ENCODE assay signal across 14 cellular contexts in the genomic region with DNA sequence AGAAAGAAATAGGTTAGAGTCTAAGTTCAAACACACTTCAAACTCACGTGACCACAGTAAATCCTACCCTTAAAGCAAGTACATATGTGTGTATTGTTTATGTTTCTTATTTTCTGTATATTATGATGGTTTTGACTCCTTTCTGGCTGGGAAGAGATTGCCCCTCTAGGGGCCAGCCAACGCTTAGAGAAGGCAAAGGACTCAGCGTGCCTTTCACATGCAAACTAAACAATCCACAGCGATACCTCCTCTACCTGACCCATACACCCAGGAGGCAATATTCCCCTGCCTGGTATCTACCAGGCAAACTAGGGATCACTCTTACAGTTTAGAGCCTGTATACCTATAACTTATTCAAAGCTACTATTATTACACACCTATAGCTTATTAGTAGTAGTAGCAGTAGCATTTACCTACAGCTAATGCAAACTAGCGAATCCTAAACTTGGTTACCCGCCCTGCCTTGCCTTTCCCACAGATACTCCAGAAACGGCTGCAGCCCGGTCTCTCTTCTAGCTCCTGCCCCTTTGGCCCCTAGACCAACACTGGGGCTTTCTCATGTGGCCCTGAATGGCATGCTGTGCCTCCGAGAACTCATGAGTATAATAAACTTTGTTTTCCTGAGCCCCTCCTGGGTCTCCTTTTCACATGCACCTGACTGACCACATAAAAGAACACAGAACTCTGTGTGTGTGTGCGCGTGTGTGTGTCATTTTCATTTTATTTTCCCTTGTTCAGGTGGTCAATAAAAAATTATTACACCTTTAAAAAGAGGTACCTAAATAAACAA. TPM values are rescaled to one million over a fixed set of nuclear protein-coding genes. Genes with fewer than 3 reads are reported as not detected.
DNase-seq lines count a peak whose midpoint lies in the region; ATAC-seq and TF ChIP-seq lines count a peak whose summit lies in the region.
"Had no signal": no experiment of that assay in that cellular context is flagged by ENCODE, and none has a peak within 500 bp of the region (broad histone marks: within the 10 kb centered on the region; RNA-seq: fewer than 3 reads in every experiment).

No MANE protein-coding gene starts in this region.

- H3K27me3 Mint-ChIP-seq in type B pancreatic cell, result no peaks in the 10 kb centered on the region

- H3K27ac ChIP-seq in cardiac muscle cell (peak overlapping the region; percentile 7), right lobe of liver (no peak overlapping the region), ascending aorta (no peak overlapping the region)
- H3K27ac ChIP-seq: SK-N-MC had no signal

- H3K9me3 ChIP-seq in cardiac muscle cell (ENCODE audit: low read depth) (no peaks in the 10 kb centered on the region), right lobe of liver (no peaks in the 10 kb centered on the region), ascending aorta (no peaks in the 10 kb centered on the region)
- H3K9me3 ChIP-seq: stomach had no signal

- WGBS in right lobe of liver (ENCODE audit: insufficient coverage, low coverage, low lambda C conversion rate, missing lambda C conversion rate), result 44% methylated on average over 9 of the region's 11 CpGs

- H3K4me3 ChIP-seq in cardiac muscle cell (no peak overlapping the region), right lobe of liver (no peak overlapping the region), ascending aorta (no peak overlapping the region)
- H3K4me3 ChIP-seq: SK-N-MC, stomach had no signal

- intact Hi-C loops in Right ventricle myocardium inferior (cut with DNase I) (no loop called here), right lobe of liver (cut with DNase I) (no loop called here), Right ventricle myocardium superior (cut with DNase I) (no loop called here), ascending aorta (cut with DNase I) (no loop called here)

- H3K4me1 Mint-ChIP-seq in type B pancreatic cell (ENCODE audit: unreplicated experiment), result peaks cover 51% of the 10 kb centered on the region

- peaks cover 25% of the 10 kb centered on the region for H3K4me1 ChIP-seq in cardiac muscle cell (ENCODE audit: low read depth)
- peaks cover 0 to 52% (median 18%) of the 10 kb centered on the region in 4 donors for H3K4me1 ChIP-seq in right lobe of liver
- peaks cover 0 to 3% of the 10 kb centered on the region in 2 donors for H3K4me1 ChIP-seq in ascending aorta

- peak overlapping the region; percentile 38 for H3K4me3 Mint-ChIP-seq in type B pancreatic cell

- DNase-seq in cardiac muscle cell (ENCODE audit: low read depth in 1 of 2, low spot score in 1 of 2), result no peak
- DNase-seq in Right ventricle myocardium inferior (ENCODE audit: missing footprints), result no peak
- no peak for DNase-seq in activated naive CD4-positive, alpha-beta T cell treated with anti-CD3 and anti-CD28 coated beads, Interleukin-2, amount 50 U/mL, for 72 hours (ENCODE audit: low spot score in 2 of 2)
- no peak for DNase-seq in right lobe of liver
- no peak for DNase-seq in type B pancreatic cell (ENCODE audit: extremely low spot score, unreplicated experiment)
- no peak for DNase-seq in Right ventricle myocardium superior
- no peak for DNase-seq in 8988T
- no peak for DNase-seq in ascending aorta (ENCODE audit: low spot score in 2 of 2)
- DNase-seq: activated CD4-positive, alpha-beta T cell treated with anti-CD3 and anti-CD28 coated beads, Interleukin-2, amount 50 U/mL, for 4 hours; aorta; hypothalamus; NCI-H510A treated with DMSO at 0.1 percent for 48 hours; stomach had no signal

- no peak for ATAC-seq in Right ventricle myocardium inferior
- ATAC-seq in activated naive CD4-positive, alpha-beta T cell treated with anti-CD3 and anti-CD28 coated beads, Interleukin-2, amount 50 U/mL, for 72 hours, result peak; percentile 23 to 33
- peak; percentile 9 to 56 (median 38) for ATAC-seq in right lobe of liver
- no peak for ATAC-seq in Right ventricle myocardium superior (ENCODE audit: poor library complexity)

- no peaks in the 10 kb centered on the region for H3K36me3 ChIP-seq in cardiac muscle cell
- no peaks in the 10 kb centered on the region for H3K36me3 ChIP-seq in right lobe of liver
- no peaks in the 10 kb centered on the region for H3K36me3 ChIP-seq in ascending aorta
- H3K36me3 ChIP-seq: stomach had no signal

- no peak for TF ChIP-seq POLR2A in right lobe of liver (IDR thresholded peaks at IDR 0.05)

- TF ChIP-seq CTCF in cardiac muscle cell (IDR thresholded peaks at IDR 0.05; ENCODE audit: low read depth, low read length) (no peak), right lobe of liver (IDR thresholded peaks at IDR 0.05) (no peak), type B pancreatic cell (conservative IDR thresholded peaks at IDR 0.05) (no peak), ascending aorta (IDR thresholded peaks at IDR 0.05) (no peak)

- H3K36me3 Mint-ChIP-seq in activated naive CD4-positive, alpha-beta T cell treated with anti-CD3 and anti-CD28 coated beads, Interleukin-2, amount 50 U/mL, for 72 hours, result peaks cover 4 to 14% of the 10 kb centered on the region in 2 donors
- peaks cover 19% of the 10 kb centered on the region for H3K36me3 Mint-ChIP-seq in type B pancreatic cell

- H3K9me3 Mint-ChIP-seq in activated naive CD4-positive, alpha-beta T cell treated with anti-CD3 and anti-CD28 coated beads, Interleukin-2, amount 50 U/mL, for 72 hours, result peaks cover 4 to 10% of the 10 kb centered on the region in 2 donors
- H3K9me3 Mint-ChIP-seq in type B pancreatic cell, result peaks cover 11% of the 10 kb centered on the region

- peak overlapping the region; percentile 78 to 79 for H3K27ac Mint-ChIP-seq in activated naive CD4-positive, alpha-beta T cell treated with anti-CD3 and anti-CD28 coated beads, Interleukin-2, amount 50 U/mL, for 72 hours
- H3K27ac Mint-ChIP-seq in type B pancreatic cell, result peak overlapping the region; percentile 42

- H3K27me3 ChIP-seq in cardiac muscle cell (no peaks in the 10 kb centered on the region), right lobe of liver (no peaks in the 10 kb centered on the region), ascending aorta (no peaks in the 10 kb centered on the region)
- H3K27me3 ChIP-seq: stomach had no signal

RNA-seq across cellular contexts. Expression of a gene that starts 14.0 kb away (rescaled TPM):
- total RNA-seq in cardiac muscle cell (10.1 and 16.8 TPM in 2 replicates), Right ventricle myocardium inferior (16.0 TPM), right lobe of liver (10 to 100 TPM; 15.4 to 34.0 (median 21.5) TPM), type B pancreatic cell (ENCODE audit: low replicate concordance) (52.5 and 88.6 TPM in 2 replicates), Right ventricle myocardium superior (15.4 TPM), ascending aorta (4.8 TPM)
- 9.1 and 12.9 TPM in 2 replicates for polyA plus RNA-seq in cardiac muscle cell
- total RNA-seq in activated naive CD4-positive, alpha-beta T cell treated with anti-CD3 and anti-CD28 coated beads, Interleukin-2, amount 50 U/mL, for 72 hours, result 10 to 100 TPM in 1 of 2 donors, 1 to 10 TPM in 1; 7.6 to 11.3 TPM

Comparison
In these comparisons a context has a peak if more than half of its experiments do, and no peak if none do; other contexts are left out.
1. ATAC-seq: peak in activated naive CD4-positive, alpha-beta T cell treated with anti-CD3 and anti-CD28 coated beads, Interleukin-2, amount 50 U/mL, for 72 hours (2 of 2) and right lobe of liver (4 of 4); none in Right ventricle myocardium inferior (single experiment) and Right ventricle myocardium superior (single experiment).